Comparison of ENCODE assay signal across 20 cellular contexts in the genomic region with DNA sequence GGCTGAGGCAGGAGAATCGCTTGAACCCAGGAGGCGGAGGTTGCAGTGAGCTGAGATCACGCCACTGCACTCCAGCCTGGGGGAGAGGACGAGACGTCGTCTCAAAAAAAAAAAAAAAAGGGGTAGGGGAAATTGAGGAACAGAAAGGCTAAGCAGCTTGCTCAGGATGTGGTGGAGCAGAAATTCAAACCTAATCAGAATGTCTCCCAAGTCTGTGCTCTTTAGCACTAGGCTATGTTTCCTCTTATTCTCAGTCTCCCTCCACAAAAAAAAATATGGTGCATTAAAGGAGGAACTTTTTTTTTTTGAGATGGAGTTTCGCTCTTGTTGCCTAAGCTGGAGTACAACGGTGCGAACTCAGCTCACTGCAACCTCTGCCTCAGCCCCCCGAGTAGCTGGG.
DNase-seq lines count a peak whose midpoint lies in the region; ATAC-seq, FAIRE-seq and TF ChIP-seq lines count a peak whose summit lies in the region.
"Had no signal": no experiment of that assay in that cellular context is flagged by ENCODE, and none has a peak within 500 bp of the region (broad histone marks: within the 10 kb centered on the region; RNA-seq: fewer than 3 reads in every experiment).

No MANE protein-coding gene starts in this region.

- H3K4me2 ChIP-seq in HepG2 (ENCODE audit: low read depth, low read length) = no peak overlapping the region
- H3K4me2 ChIP-seq: A549 had no signal

- TF ChIP-seq EP300 in HepG2 (IDR thresholded peaks at IDR 0.05; ENCODE audit: low read depth in 2 of 2, low read length in 2 of 2) (no peak), HepG2 (CRISPR knock-in tag; IDR thresholded peaks at IDR 0.05; ENCODE audit: borderline replicate concordance) (no peak)

- no peak overlapping the region for H3K27ac Mint-ChIP-seq in WTC11
- H3K27ac Mint-ChIP-seq: activated naive CD4-positive, alpha-beta T cell treated with anti-CD3 and anti-CD28 coated beads, Interleukin-2, amount 50 U/mL, for 24 hours; HFFc6; stimulated activated naive CD8-positive, alpha-beta T cell treated with anti-CD3 and anti-CD28 coated beads, Interleukin-15, Interleukin-2, amounts not matched to agents 100 ng/mL and 50 ng/mL, for 24 hours had no signal

- no peak overlapping the region for H3K9ac ChIP-seq in HepG2 (ENCODE audit: insufficient read depth, low read depth, low read length)

- TF ChIP-seq POLR2A in right lobe of liver (IDR thresholded peaks at IDR 0.05) = no peak
- no peak for TF ChIP-seq POLR2A in HepG2 (IDR thresholded peaks at IDR 0.05; ENCODE audit: insufficient read depth in 1 of 2, low read depth in 2 of 2, low read length in 2 of 2)
- no peak for TF ChIP-seq POLR2A in H54 (IDR thresholded peaks at IDR 0.05; ENCODE audit: low read depth, low read length)

- H3K36me3 ChIP-seq in right lobe of liver (no peaks in the 10 kb centered on the region), HepG2 (replicated peaks in 1 of 2; ENCODE audit: control insufficient read depth in 1 of 2, insufficient read depth in 2 of 2, low read length in 2 of 2) (no peaks in the 10 kb centered on the region)
- H3K36me3 ChIP-seq: ovary, SJSA1 had no signal

- no peak for TF ChIP-seq CTCF in right lobe of liver (IDR thresholded peaks at IDR 0.05)
- no peak for TF ChIP-seq CTCF in HepG2 (CRISPR knock-in tag; IDR thresholded peaks at IDR 0.05)
- TF ChIP-seq CTCF in WTC11 (IDR thresholded peaks at IDR 0.05) = no peak

- no peaks in the 10 kb centered on the region for H3K27me3 Mint-ChIP-seq in WTC11 (ENCODE audit: low read depth)
- H3K27me3 Mint-ChIP-seq: type B pancreatic cell had no signal

- H3K9me3 Mint-ChIP-seq in WTC11 = no peaks in the 10 kb centered on the region
- H3K9me3 Mint-ChIP-seq: activated naive CD4-positive, alpha-beta T cell treated with anti-CD3 and anti-CD28 coated beads, Interleukin-2, amount 50 U/mL, for 24 hours; HFFc6; stimulated activated naive CD8-positive, alpha-beta T cell treated with anti-CD3 and anti-CD28 coated beads, Interleukin-15, Interleukin-2, amounts not matched to agents 100 ng/mL and 50 ng/mL, for 24 hours had no signal

- H3K27me3 ChIP-seq in right lobe of liver (no peaks in the 10 kb centered on the region), HepG2 (ENCODE audit: control insufficient read depth in 1 of 2, insufficient read depth in 2 of 2, low read length in 2 of 2) (no peaks in the 10 kb centered on the region; a peak in 1 of 5 replicates)
- H3K27me3 ChIP-seq: ovary, SJSA1 had no signal

- H3K4me1 Mint-ChIP-seq in WTC11 = peaks cover 27% of the 10 kb centered on the region

- H3K4me1 ChIP-seq in right lobe of liver (no peaks in the 10 kb centered on the region), HepG2 (ENCODE audit: insufficient read depth, low read length) (peaks cover 6% of the 10 kb centered on the region)
- H3K4me1 ChIP-seq: A549, SJSA1 had no signal

- no peak for FAIRE-seq in HepG2 (lab: Jason Lieb, UNC)
- no peak for FAIRE-seq in H54 (lab: Jason Lieb, UNC)
- FAIRE-seq: A549, astrocyte had no signal

- H3K27ac ChIP-seq in right lobe of liver (no peak overlapping the region), HepG2 (ENCODE audit: extremely low read length, insufficient read depth, low read length) (no peak overlapping the region)
- H3K27ac ChIP-seq: A549, C4-2B, ovary, SJSA1 had no signal

- POLR2A ChIA-PET in HepG2 (lab: Yijun Ruan, JAX) = no interaction called here
- POLR2A ChIA-PET in WTC11 (lab: Charles Lee) = no interaction called here

- no peak overlapping the region for H3K4me3 ChIP-seq in right lobe of liver
- no peak overlapping the region for H3K4me3 ChIP-seq in HepG2 (replicated peaks in 1 of 3; ENCODE audit: insufficient read depth in 1 of 3, low read depth in 2 of 3, low read length in 3 of 3)
- H3K4me3 ChIP-seq: A549, ovary, SJSA1 had no signal

- H2AFZ ChIP-seq in HepG2 (ENCODE audit: low read length) = no peak overlapping the region

- TF ChIP-seq RAD21 in HepG2 (CRISPR knock-in tag; IDR thresholded peaks at IDR 0.05) = no peak

- no TSS peak for BruUV-seq in HepG2 (replicated peaks; lab: Mats Ljungman, UMichigan)

- H4K20me1 ChIP-seq in HepG2 (ENCODE audit: insufficient read depth, low read length) = no peaks in the 10 kb centered on the region

- no peaks in the 10 kb centered on the region for H3K79me2 ChIP-seq in HepG2 (ENCODE audit: insufficient read depth, low read length)

- CTCF ChIA-PET in HepG2 (lab: Yijun Ruan, JAX; ENCODE audit: low intra/inter-chr PET ratio, low total read pairs) = no interaction called here
- CTCF ChIA-PET in WTC11 (lab: Charles Lee) = interaction anchor here (0.7 kb wide), 1 partner anchor 38 kb away, joined by 4 read pairs; no protein-coding TSS in a partner anchor

- DNase-seq in right lobe of liver (no peak), HepG2 (ENCODE audit: low spot score) (no peak), SKM-1 (lab: John Stamatoyannopoulos, UW; ENCODE audit: unreplicated experiment) (peak; percentile 47), medulla oblongata (ENCODE audit: extremely low spot score) (peak; percentile 75), NCI-H748 treated with DMSO at 0.1 percent for 48 hours (lab: John Stamatoyannopoulos, UW) (no peak), H54 (ENCODE audit: insufficient read length, low spot score) (no peak), WTC11 (ENCODE audit: low spot score) (no peak)
- DNase-seq in stimulated activated CD4-positive, alpha-beta T cell treated with anti-CD3 and anti-CD28 coated beads, Interleukin-1b, Interleukin-23, amount 100 ng/mL, for 48 hours = no peak
- DNase-seq: HFFc6; NCI-H1092; NCI-H2081 treated with DMSO at 0.1 percent for 48 hours; ovary; stimulated activated CD4-positive, alpha-beta T cell treated with anti-CD3 and anti-CD28 coated beads, Interleukin-2, amount 100 ng/mL, for 24 hours had no signal

- no peak overlapping the region for H3K4me3 Mint-ChIP-seq in WTC11
- H3K4me3 Mint-ChIP-seq: activated naive CD4-positive, alpha-beta T cell treated with anti-CD3 and anti-CD28 coated beads, Interleukin-2, amount 50 U/mL, for 24 hours; HFFc6; stimulated activated naive CD8-positive, alpha-beta T cell treated with anti-CD3 and anti-CD28 coated beads, Interleukin-15, Interleukin-2, amounts not matched to agents 100 ng/mL and 50 ng/mL, for 24 hours; type B pancreatic cell had no signal

- no peaks in the 10 kb centered on the region for H3K36me3 Mint-ChIP-seq in WTC11
- H3K36me3 Mint-ChIP-seq: activated naive CD4-positive, alpha-beta T cell treated with anti-CD3 and anti-CD28 coated beads, Interleukin-2, amount 50 U/mL, for 24 hours; type B pancreatic cell had no signal

- in situ Hi-C loops in HepG2 (cut with HindIII; ENCODE audit: extremely low pct_ligation_motif_present, low pct_unique_long_range_greater_than_20kb) = no loop called here

- H3K9me3 ChIP-seq in right lobe of liver (no peaks in the 10 kb centered on the region), HepG2 (ENCODE audit: low read length) (no peaks in the 10 kb centered on the region)
- H3K9me3 ChIP-seq: A549, ovary, SJSA1 had no signal

- WGBS in right lobe of liver (ENCODE audit: insufficient coverage, low coverage, low lambda C conversion rate, missing lambda C conversion rate) = 63% methylated on average over 10 of the region's 10 CpGs
- 64% methylated on average over 10 of the region's 10 CpGs for WGBS in HepG2 (ENCODE audit: low lambda C conversion rate)

- ATAC-seq in right lobe of liver = peak in 3 of 4 donors; percentile 52 to 75 (median 62)
- ATAC-seq in HepG2 = no peak
- no peak for ATAC-seq in WTC11
- ATAC-seq: A549 had no signal

- intact Hi-C loops in right lobe of liver (cut with DNase I) = no loop called here
- intact Hi-C loops in HepG2 (cut with micrococcal nuclease; ENCODE audit: unreplicated experiment) = no loop called here

TF ChIP-seq in HepG2, 621 proteins besides CTCF, POLR2A, EP300 and RAD21 (continues in another document):
- TF ChIP-seq ZFP62 (CRISPR knock-in tag; IDR thresholded peaks at IDR 0.05) = no peak
- TF ChIP-seq, protein P1, sequence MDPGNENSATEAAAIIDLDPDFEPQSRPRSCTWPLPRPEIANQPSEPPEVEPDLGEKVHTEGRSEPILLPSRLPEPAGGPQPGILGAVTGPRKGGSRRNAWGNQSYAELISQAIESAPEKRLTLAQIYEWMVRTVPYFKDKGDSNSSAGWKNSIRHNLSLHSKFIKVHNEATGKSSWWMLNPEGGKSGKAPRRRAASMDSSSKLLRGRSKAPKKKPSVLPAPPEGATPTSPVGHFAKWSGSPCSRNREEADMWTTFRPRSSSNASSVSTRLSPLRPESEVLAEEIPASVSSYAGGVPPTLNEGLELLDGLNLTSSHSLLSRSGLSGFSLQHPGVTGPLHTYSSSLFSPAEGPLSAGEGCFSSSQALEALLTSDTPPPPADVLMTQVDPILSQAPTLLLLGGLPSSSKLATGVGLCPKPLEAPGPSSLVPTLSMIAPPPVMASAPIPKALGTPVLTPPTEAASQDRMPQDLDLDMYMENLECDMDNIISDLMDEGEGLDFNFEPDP (CRISPR knock-in tag; conservative IDR thresholded peaks at IDR 0.05) = no peak

TF ChIP-seq in WTC11, 78 proteins besides CTCF, POLR2A, EP300 and RAD21 (continues in another document):
- TF ChIP-seq, protein P2, sequence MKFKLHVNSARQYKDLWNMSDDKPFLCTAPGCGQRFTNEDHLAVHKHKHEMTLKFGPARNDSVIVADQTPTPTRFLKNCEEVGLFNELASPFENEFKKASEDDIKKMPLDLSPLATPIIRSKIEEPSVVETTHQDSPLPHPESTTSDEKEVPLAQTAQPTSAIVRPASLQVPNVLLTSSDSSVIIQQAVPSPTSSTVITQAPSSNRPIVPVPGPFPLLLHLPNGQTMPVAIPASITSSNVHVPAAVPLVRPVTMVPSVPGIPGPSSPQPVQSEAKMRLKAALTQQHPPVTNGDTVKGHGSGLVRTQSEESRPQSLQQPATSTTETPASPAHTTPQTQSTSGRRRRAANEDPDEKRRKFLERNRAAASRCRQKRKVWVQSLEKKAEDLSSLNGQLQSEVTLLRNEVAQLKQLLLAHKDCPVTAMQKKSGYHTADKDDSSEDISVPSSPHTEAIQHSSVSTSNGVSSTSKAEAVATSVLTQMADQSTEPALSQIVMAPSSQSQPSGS (CRISPR knock-in tag; IDR thresholded peaks at IDR 0.05; ENCODE audit: borderline replicate concordance, low read depth) = no peak
- TF ChIP-seq IRF2 (CRISPR knock-in tag; IDR thresholded peaks at IDR 0.05; ENCODE audit: borderline replicate concordance, low read depth) (no peak), ZNF121 (CRISPR knock-in tag; IDR thresholded peaks at IDR 0.05) (no peak), SP1 (CRISPR knock-in tag; conservative IDR thresholded peaks at IDR 0.05) (no peak), ZNF671 (CRISPR knock-in tag; IDR thresholded peaks at IDR 0.05) (no peak)
- TF ChIP-seq, protein P3, sequence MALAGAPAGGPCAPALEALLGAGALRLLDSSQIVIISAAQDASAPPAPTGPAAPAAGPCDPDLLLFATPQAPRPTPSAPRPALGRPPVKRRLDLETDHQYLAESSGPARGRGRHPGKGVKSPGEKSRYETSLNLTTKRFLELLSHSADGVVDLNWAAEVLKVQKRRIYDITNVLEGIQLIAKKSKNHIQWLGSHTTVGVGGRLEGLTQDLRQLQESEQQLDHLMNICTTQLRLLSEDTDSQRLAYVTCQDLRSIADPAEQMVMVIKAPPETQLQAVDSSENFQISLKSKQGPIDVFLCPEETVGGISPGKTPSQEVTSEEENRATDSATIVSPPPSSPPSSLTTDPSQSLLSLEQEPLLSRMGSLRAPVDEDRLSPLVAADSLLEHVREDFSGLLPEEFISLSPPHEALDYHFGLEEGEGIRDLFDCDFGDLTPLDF (CRISPR knock-in tag; IDR thresholded peaks at IDR 0.05) = no peak

Comparison
In these comparisons a context has a peak if more than half of its experiments do, and no peak if none do; other contexts are left out.
1. ATAC-seq: peak in right lobe of liver (3 of 4); none in HepG2 (single experiment) and WTC11 (single experiment).
2. DNase-seq: peak in SKM-1 (single experiment) and medulla oblongata (single experiment); none in right lobe of liver (0 of 3), HepG2 (single experiment), NCI-H748 treated with DMSO at 0.1 percent for 48 hours (single experiment), H54 (single experiment), WTC11 (single experiment) and stimulated activated CD4-positive, alpha-beta T cell treated with anti-CD3 and anti-CD28 coated beads, Interleukin-1b, Interleukin-23, amount 100 ng/mL, for 48 hours (single experiment).